Comparison of ENCODE assay signal across 6 cellular contexts in the genomic region with DNA sequence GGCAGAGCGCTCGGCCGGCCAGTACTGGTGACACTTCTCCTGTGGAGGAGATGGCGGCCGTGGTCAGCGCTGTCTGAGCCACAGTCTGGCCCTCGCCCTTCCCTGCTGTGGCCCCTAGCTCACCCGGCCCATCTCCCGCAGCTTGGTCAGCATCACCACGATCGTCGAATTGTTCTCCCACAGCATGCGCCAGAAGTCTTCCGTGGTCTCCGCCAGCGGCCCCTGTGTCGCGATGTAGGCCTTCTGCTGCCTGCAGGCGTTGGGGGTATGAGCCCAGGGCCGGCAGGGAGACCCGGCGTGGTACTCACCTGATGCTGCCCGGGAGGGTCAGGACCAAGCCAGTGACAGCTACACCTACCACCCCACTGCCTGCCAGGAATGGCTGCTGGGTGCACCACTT.
"Had no signal": no experiment of that assay in that cellular context is flagged by ENCODE, and none has a peak within 500 bp of the region (broad histone marks: within the 10 kb centered on the region; RNA-seq: fewer than 3 reads in every experiment).

No MANE protein-coding gene starts in this region.

- H3K27me3 Mint-ChIP-seq: IgD-negative memory B cell had no signal

- H3K27ac Mint-ChIP-seq: GM23338 had no signal

- H3K4me1 Mint-ChIP-seq: GM23338, H9 had no signal

- DNase-seq: H9, HCEC 1CT, KBM-7 had no signal

- H3K27ac ChIP-seq: KMS-11 had no signal

- H3K9ac ChIP-seq: KMS-11 had no signal

- H2AFZ ChIP-seq: GM23338 had no signal

- H3K4me2 ChIP-seq: GM23338, KMS-11 had no signal

- ATAC-seq: GM23338 had no signal

- H3K4me3 ChIP-seq: GM23338 had no signal

- H3K4me3 Mint-ChIP-seq: GM23338, H9, IgD-negative memory B cell had no signal
